Comparison of ENCODE assay signal across 1 cellular context in genomic region chr4:702618-703048, GRCh38.
A peak's percentile ranks its signal among the peaks of the same experiment; 100 is the strongest.
TF ChIP-seq lines count a peak whose summit lies in the region.

No MANE protein-coding gene starts in this region.

TF ChIP-seq in K562, 482 proteins besides CTCF, POLR2A, EP300 and RAD21 (continued from another document and continues in another):
- TF ChIP-seq PBX2 (CRISPR knock-in tag; IDR thresholded peaks at IDR 0.05; ENCODE audit: low read depth) (no peak), PBX2 (tag; conservative IDR thresholded peaks at IDR 0.05; ENCODE audit: low read depth) (peak; percentile 53), MCM2 (IDR thresholded peaks at IDR 0.05; ENCODE audit: low read depth) (no peak), ZNF431 (CRISPR knock-in tag; IDR thresholded peaks at IDR 0.05) (no peak), CCNT2 (IDR thresholded peaks at IDR 0.05; ENCODE audit: borderline replicate concordance, extremely low read depth, insufficient read length, low read depth, low read length) (no peak), TCF15 (CRISPR knock-in tag; IDR thresholded peaks at IDR 0.05) (no peak), GABPB1 (CRISPR knock-in tag; IDR thresholded peaks at IDR 0.05) (no peak), NEUROD1 (IDR thresholded peaks at IDR 0.05; ENCODE audit: borderline replicate concordance, low read depth, low read length, partially characterized antibody) (no peak), ETS1 (conservative IDR thresholded peaks at IDR 0.05; ENCODE audit: control insufficient read depth, low read depth, low read length) (no peak), DEAF1 (CRISPR knock-in tag; IDR thresholded peaks at IDR 0.05) (no peak), ZNF124 (CRISPR knock-in tag; IDR thresholded peaks at IDR 0.05) (no peak), SMAD2 (IDR thresholded peaks at IDR 0.05; ENCODE audit: low read depth, low read length) (no peak), ZNF217 (CRISPR knock-in tag; IDR thresholded peaks at IDR 0.05) (no peak), ARID3A (IDR thresholded peaks at IDR 0.05; ENCODE audit: borderline replicate concordance, low read depth, low read length) (no peak), MEIS2 (IDR thresholded peaks at IDR 0.05; ENCODE audit: partially characterized antibody) (no peak), HOXB6 (CRISPR knock-in tag; IDR thresholded peaks at IDR 0.05; ENCODE audit: borderline replicate concordance) (no peak), SMAD1 (IDR thresholded peaks at IDR 0.05; ENCODE audit: low read depth, low read length, partially characterized antibody) (no peak), CREB3L1 (IDR thresholded peaks at IDR 0.05; ENCODE audit: borderline replicate concordance, low read depth) (no peak), ZFP91 (CRISPR knock-in tag; IDR thresholded peaks at IDR 0.05) (no peak), CXXC5 (CRISPR knock-in tag; IDR thresholded peaks at IDR 0.05) (peak; percentile 62), ZC3H8 (IDR thresholded peaks at IDR 0.05) (no peak), KAT8 (IDR thresholded peaks at IDR 0.05; ENCODE audit: low read depth) (no peak), SETDB1 (IDR thresholded peaks at IDR 0.05; ENCODE audit: low read length) (no peak), SOX6 (IDR thresholded peaks at IDR 0.05) (no peak), CHCHD3 (CRISPR knock-in tag; IDR thresholded peaks at IDR 0.05) (no peak), PKNOX1 (IDR thresholded peaks at IDR 0.05) (peak; percentile 92), KDM5B (IDR thresholded peaks at IDR 0.05; ENCODE audit: insufficient replicate concordance, low read depth, low read length) (no peak), TGIF2 (CRISPR knock-in tag; IDR thresholded peaks at IDR 0.05) (no peak), HDGF (IDR thresholded peaks at IDR 0.05) (no peak), ZNF589 (CRISPR knock-in tag; IDR thresholded peaks at IDR 0.05; ENCODE audit: low read depth) (no peak), SIN3B (IDR thresholded peaks at IDR 0.05; ENCODE audit: low read depth) (no peak), NFXL1 (CRISPR knock-in tag; IDR thresholded peaks at IDR 0.05) (no peak), ILF3 (IDR thresholded peaks at IDR 0.05; ENCODE audit: borderline replicate concordance) (no peak), PRDM10 (IDR thresholded peaks at IDR 0.05; ENCODE audit: partially characterized antibody) (no peak), RCOR1 (IDR thresholded peaks at IDR 0.05; ENCODE audit: borderline replicate concordance in 1 of 2, low read depth in 2 of 2, low read length in 2 of 2) (peak in 1 of 2 experiments; percentile 26; a peak in 1 of 4 replicates), PHF21A (IDR thresholded peaks at IDR 0.05; ENCODE audit: borderline replicate concordance, low read depth) (no peak), ZFPM2 (CRISPR knock-in tag; IDR thresholded peaks at IDR 0.05) (no peak), ZNF79 (CRISPR knock-in tag; IDR thresholded peaks at IDR 0.05; ENCODE audit: low read depth) (no peak), TRIM25 (IDR thresholded peaks at IDR 0.05; ENCODE audit: borderline replicate concordance) (no peak), E4F1 (CRISPR knock-in tag; IDR thresholded peaks at IDR 0.05; ENCODE audit: borderline replicate concordance) (no peak), ZEB2 (IDR thresholded peaks at IDR 0.05) (no peak), BCL6 (CRISPR knock-in tag; IDR thresholded peaks at IDR 0.05) (no peak), ZNF77 (CRISPR knock-in tag; IDR thresholded peaks at IDR 0.05) (no peak), ZNF668 (CRISPR knock-in tag; IDR thresholded peaks at IDR 0.05) (no peak), DMBX1 (CRISPR knock-in tag; IDR thresholded peaks at IDR 0.05; ENCODE audit: borderline replicate concordance) (no peak; the same call in 1 of the 2 replicates)
